Comparison of ENCODE assay signal across 12 cellular contexts in the genomic region with DNA sequence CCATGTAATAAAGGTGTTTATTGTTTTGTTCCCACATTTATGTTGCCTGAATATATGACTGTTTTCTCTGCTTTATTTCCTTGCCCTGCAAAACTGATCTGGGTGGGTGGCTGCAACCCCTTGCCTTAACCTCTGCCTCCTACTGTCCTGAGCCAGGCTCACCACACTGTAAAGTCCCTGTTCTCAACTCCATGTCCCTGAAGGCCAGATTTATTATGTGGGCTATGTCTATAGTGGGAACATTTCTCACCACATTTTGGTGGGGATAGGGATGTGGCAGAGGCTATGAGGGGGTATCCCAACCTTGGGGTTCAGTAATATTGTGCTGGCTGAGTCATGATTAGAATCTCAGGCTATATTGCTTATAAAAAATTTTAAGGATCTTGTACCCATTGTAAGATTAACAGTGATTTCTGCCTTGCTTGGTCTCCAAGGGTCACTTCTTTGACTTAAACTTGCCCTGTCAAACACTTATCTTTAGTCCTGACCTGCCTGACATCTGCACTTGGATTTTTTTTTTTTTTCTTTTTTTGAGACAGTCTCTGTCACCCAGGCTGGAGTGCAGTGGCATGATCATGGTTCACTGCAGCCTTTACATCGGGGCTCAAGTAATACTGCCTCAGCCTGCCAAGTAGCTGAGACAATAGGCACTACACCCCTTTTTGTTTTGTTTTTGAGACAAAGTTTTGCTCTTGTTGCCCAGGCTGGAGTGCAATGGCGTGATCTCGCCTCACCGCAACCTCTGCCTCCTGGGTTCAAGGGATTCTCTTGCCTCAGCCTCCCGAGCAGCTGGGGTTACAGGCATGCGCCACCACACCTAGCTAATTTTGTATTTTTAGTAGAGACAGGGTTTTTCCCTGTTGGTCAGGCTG. TPM values are rescaled to one million over a fixed set of nuclear protein-coding genes. Genes with fewer than 3 reads are reported as not detected.
DNase-seq lines count a peak whose midpoint lies in the region; ATAC-seq, FAIRE-seq and TF ChIP-seq lines count a peak whose summit lies in the region.
"Had no signal": no experiment of that assay in that cellular context is flagged by ENCODE, and none has a peak within 500 bp of the region (broad histone marks: within the 10 kb centered on the region; RNA-seq: fewer than 3 reads in every experiment).

No MANE protein-coding gene starts in this region.

- H3K27me3 Mint-ChIP-seq in CD8-positive, alpha-beta T cell (ENCODE audit: low read depth), result no peaks in the 10 kb centered on the region
- H3K27me3 Mint-ChIP-seq in activated B cell treated with CpG ODN at 0.5 μM for 24 hours (no peaks in the 10 kb centered on the region), endothelial cell (ENCODE audit: unreplicated experiment) (peaks cover 12% of the 10 kb centered on the region)

- no peak overlapping the region for H3K4me3 ChIP-seq in A549
- H3K4me3 ChIP-seq in CD8-positive, alpha-beta T cell (ENCODE audit: low read depth, low read length), result no peak overlapping the region
- H3K4me3 ChIP-seq: right atrium auricular region had no signal

- H3K27ac ChIP-seq in A549, result no peak overlapping the region
- H3K27ac ChIP-seq in CD8-positive, alpha-beta T cell (ENCODE audit: low read depth, low read length), result no peak overlapping the region
- H3K27ac ChIP-seq: right atrium auricular region had no signal

- no peak for FAIRE-seq in A549 (lab: Jason Lieb, UNC)
- FAIRE-seq: islet of Langerhans had no signal

- POLR2A ChIA-PET in A549 (lab: Yijun Ruan, JAX) (interaction anchor here (1.1 to 2.3 kb wide), 2 partner anchors 40 to 57 kb away, joined by 3 to 8 read pairs; no protein-coding TSS in a partner anchor), activated B cell treated with CpG ODN at 0.5 μM for 24 hours (lab: Charles Lee) (interaction anchor here (0.8 to 6.3 kb wide), 10 partner anchors 9 to 561 kb away, joined by 3 to 149 read pairs (median 4); a partner anchor contains a TSS)
- POLR2A ChIA-PET in CD8-positive, alpha-beta T cell (lab: Charles Lee), result interaction anchor here (1.3 kb wide), 1 partner anchor 11 kb away, joined by 3 read pairs; no protein-coding TSS in a partner anchor

- H3K36me3 Mint-ChIP-seq in CD8-positive, alpha-beta T cell, result peaks cover 63% of the 10 kb centered on the region
- H3K36me3 Mint-ChIP-seq in activated B cell treated with CpG ODN at 0.5 μM for 24 hours (ENCODE audit: low read depth) (peaks cover 70% of the 10 kb centered on the region), endothelial cell (ENCODE audit: low read depth, unreplicated experiment) (peaks cover 32% of the 10 kb centered on the region)

- WGBS in A549 (ENCODE audit: missing lambda C conversion rate), result over 99% methylated on average over 6 of the region's 6 CpGs

- no peak for DNase-seq in A549 (ENCODE audit: low read depth in 1 of 2, low spot score in 1 of 2)
- DNase-seq in CD8-positive, alpha-beta T cell, result no peak
- DNase-seq in activated B cell treated with CpG ODN at 0.5 μM for 24 hours, result no peak
- DNase-seq in endothelial cell (ENCODE audit: low spot score), result no peak
- DNase-seq in DMS153 treated with DMSO at 0.1 percent for 48 hours (lab: John Stamatoyannopoulos, UW; ENCODE audit: unreplicated experiment), result no peak
- no peak for DNase-seq in retina

- H3K4me3 Mint-ChIP-seq in CD8-positive, alpha-beta T cell, result no peak overlapping the region
- H3K4me3 Mint-ChIP-seq in activated B cell treated with CpG ODN at 0.5 μM for 24 hours, result peak overlapping the region; percentile 2
- peak overlapping the region; percentile 72 for H3K4me3 Mint-ChIP-seq in endothelial cell (ENCODE audit: unreplicated experiment)

- H3K9me3 Mint-ChIP-seq in CD8-positive, alpha-beta T cell, result no peaks in the 10 kb centered on the region
- no peaks in the 10 kb centered on the region for H3K9me3 Mint-ChIP-seq in activated B cell treated with CpG ODN at 0.5 μM for 24 hours
- H3K9me3 Mint-ChIP-seq in endothelial cell (ENCODE audit: unreplicated experiment), result no peaks in the 10 kb centered on the region

- peaks cover 22% of the 10 kb centered on the region for H3K4me1 ChIP-seq in A549
- H3K4me1 ChIP-seq in CD8-positive, alpha-beta T cell (ENCODE audit: insufficient read depth, low read length), result peaks cover 35% of the 10 kb centered on the region

- peaks cover 48% of the 10 kb centered on the region for H3K4me1 Mint-ChIP-seq in CD8-positive, alpha-beta T cell (ENCODE audit: low read depth)
- peaks cover 51% of the 10 kb centered on the region for H3K4me1 Mint-ChIP-seq in activated B cell treated with CpG ODN at 0.5 μM for 24 hours
- H3K4me1 Mint-ChIP-seq in endothelial cell (ENCODE audit: unreplicated experiment), result peaks cover 22% of the 10 kb centered on the region

- no peak for TF ChIP-seq RAD21 in A549 (conservative IDR thresholded peaks at IDR 0.05 in 1 of 2, IDR thresholded peaks at IDR 0.05 in 1 of 2)

- no peak for TF ChIP-seq EP300 in A549 (IDR thresholded peaks at IDR 0.05)

- TF ChIP-seq CTCF in A549 (IDR thresholded peaks at IDR 0.05) (no peak), activated B cell treated with CpG ODN at 0.5 μM for 24 hours (IDR thresholded peaks at IDR 0.05) (no peak), endothelial cell (IDR thresholded peaks at IDR 0.05; ENCODE audit: unreplicated experiment) (no peak)
- TF ChIP-seq CTCF in CD8-positive, alpha-beta T cell (IDR thresholded peaks at IDR 0.05), result no peak

- peaks cover 29% of the 10 kb centered on the region for H3K36me3 ChIP-seq in CD8-positive, alpha-beta T cell (ENCODE audit: insufficient read depth, low read length)

- TF ChIP-seq POLR2A in A549 (IDR thresholded peaks at IDR 0.05; ENCODE audit: low read length), result no peak

- no peaks in the 10 kb centered on the region for H3K27me3 ChIP-seq in CD8-positive, alpha-beta T cell (ENCODE audit: insufficient read depth, low read length)
- H3K27me3 ChIP-seq: right atrium auricular region had no signal

- peak overlapping the region; percentile 30 for H3K27ac Mint-ChIP-seq in CD8-positive, alpha-beta T cell
- H3K27ac Mint-ChIP-seq in activated B cell treated with CpG ODN at 0.5 μM for 24 hours, result no peak overlapping the region
- H3K27ac Mint-ChIP-seq in endothelial cell (ENCODE audit: unreplicated experiment), result no peak overlapping the region

- ATAC-seq in A549 (no peak), activated B cell treated with CpG ODN at 0.5 μM for 24 hours (ENCODE audit: low read depth) (no peak), HG03520 (IDR thresholded peaks at IDR 0.05; ENCODE audit: unreplicated experiment) (no peak), GM19395 (IDR thresholded peaks at IDR 0.05; ENCODE audit: unreplicated experiment) (no peak)
- ATAC-seq in CD8-positive, alpha-beta T cell, result no peak

- CTCF ChIA-PET in A549 (lab: Yijun Ruan, JAX), result no interaction called here
- CTCF ChIA-PET in CD8-positive, alpha-beta T cell (lab: Charles Lee), result interaction anchor here (0.7 to 1.3 kb wide), 4 partner anchors 14 to 521 kb away, joined by 3 to 4 read pairs (median 3); no protein-coding TSS in a partner anchor
- CTCF ChIA-PET in activated B cell treated with CpG ODN at 0.5 μM for 24 hours (lab: Charles Lee), result interaction anchor here (1.0 kb wide), 1 partner anchor 47 kb away, joined by 3 read pairs; no protein-coding TSS in a partner anchor

- H3K9me3 ChIP-seq in A549, result no peaks in the 10 kb centered on the region
- no peaks in the 10 kb centered on the region for H3K9me3 ChIP-seq in CD8-positive, alpha-beta T cell (ENCODE audit: low read length)
- H3K9me3 ChIP-seq: right atrium auricular region had no signal

- peak overlapping the region; percentile 91 for H3K4me2 ChIP-seq in A549

- intact Hi-C loops in CD8-positive, alpha-beta T cell (cut with DNase I, micrococcal nuclease), result loop anchor here in 1 of 2 experiments (5.0 kb wide), 2 partner anchors 563 to 908 kb away; a partner anchor contains a TSS
- intact Hi-C loops in activated B cell treated with CpG ODN at 0.5 μM for 24 hours (cut with micrococcal nuclease), result no loop called here

RNA-seq across cellular contexts. Expression of a gene that starts 3.6 kb away (rescaled TPM):
- polyA plus RNA-seq in A549 (2011; rRNA removed) (1,515 and 1,820 TPM in 2 replicates), A549 (2017; fragmentation: RNase III; extraction: RNeasy Plus Mini Kit Qiagen cat#74134 plus additional on column Dnase treatment) (1,575 to 1,608 TPM (median 1,577 TPM) in 3 replicates)
- polyA plus RNA-seq in A549 (2012; cell fraction: cytosol; rRNA removed), result 1,474 and 1,759 TPM in 2 replicates
- polyA plus RNA-seq in A549 (2012; cell fraction: nucleus; rRNA removed), result 676 and 747 TPM in 2 replicates
- polyA minus RNA-seq in A549 (2011; rRNA and poly(A)+ RNA removed), result 365 and 468 TPM in 2 replicates
- 1,000 to 10,000 TPM; 3,381 to 3,465 TPM for total RNA-seq in CD8-positive, alpha-beta T cell
- total RNA-seq in activated B cell treated with CpG ODN at 0.5 μM for 24 hours (3,767 and 4,240 TPM in 2 replicates), endothelial cell (ENCODE audit: unreplicated experiment) (1,789 TPM)

RNA-seq across cellular contexts. Expression of a gene that starts 9.0 kb away (rescaled TPM):
- polyA plus RNA-seq in A549 (2011; rRNA removed), result 0.04 and 0.09 TPM in 2 replicates
- polyA plus RNA-seq in A549 (2012; cell fraction: cytosol; rRNA removed), result 0.05 TPM in 2 replicates
- polyA plus RNA-seq in A549 (2012; cell fraction: nucleus; rRNA removed), result 0.27 and 0.30 TPM in 2 replicates
- polyA plus RNA-seq in A549 (2017; fragmentation: RNase III; extraction: RNeasy Plus Mini Kit Qiagen cat#74134 plus additional on column Dnase treatment), result 0.07 to 0.08 TPM in 2 of 3 replicates, not detected in the other
- 0.25 TPM in 1 of 2 replicates, not detected in the other for polyA minus RNA-seq in A549 (2011; rRNA and poly(A)+ RNA removed)
- 1 to 10 TPM; 1.4 to 1.5 TPM for total RNA-seq in CD8-positive, alpha-beta T cell
- total RNA-seq in activated B cell treated with CpG ODN at 0.5 μM for 24 hours, result 0.49 and 0.62 TPM in 2 replicates
- total RNA-seq in endothelial cell (ENCODE audit: unreplicated experiment), result 0.18 TPM
- total RNA-seq: fibroblast of villous mesenchyme, right atrium auricular region had no signal

RNA-seq across cellular contexts. Expression of a gene that starts 21.2 kb away (rescaled TPM):
- polyA plus RNA-seq in A549 (2011; rRNA removed), result 12.6 and 16.0 TPM in 2 replicates
- polyA plus RNA-seq in A549 (2012; cell fraction: cytosol; rRNA removed), result 20.0 and 21.0 TPM in 2 replicates
- 109 and 111 TPM in 2 replicates for polyA plus RNA-seq in A549 (2012; cell fraction: nucleus; rRNA removed)
- 10.9 to 11.6 TPM (median 11.2 TPM) in 3 replicates for polyA plus RNA-seq in A549 (2017; fragmentation: RNase III; extraction: RNeasy Plus Mini Kit Qiagen cat#74134 plus additional on column Dnase treatment)
- 19.7 and 20.1 TPM in 2 replicates for polyA minus RNA-seq in A549 (2011; rRNA and poly(A)+ RNA removed)
- 100 to 1,000 TPM; 568 to 599 TPM for total RNA-seq in CD8-positive, alpha-beta T cell
- total RNA-seq in activated B cell treated with CpG ODN at 0.5 μM for 24 hours, result 63.0 and 82.0 TPM in 2 replicates
- 17.2 TPM for total RNA-seq in endothelial cell (ENCODE audit: unreplicated experiment)

RNA-seq across cellular contexts. Expression of a gene that starts 28.2 kb away (rescaled TPM):
- 0.21 TPM in 1 of 2 replicates, not detected in the other for polyA plus RNA-seq in A549 (2011; rRNA removed)
- 0.48 and 0.92 TPM in 2 replicates for polyA plus RNA-seq in A549 (2012; cell fraction: cytosol; rRNA removed)
- 0.70 and 0.84 TPM in 2 replicates for polyA plus RNA-seq in A549 (2012; cell fraction: nucleus; rRNA removed)
- 0.12 to 0.18 TPM in 2 of 3 replicates, not detected in the other for polyA plus RNA-seq in A549 (2017; fragmentation: RNase III; extraction: RNeasy Plus Mini Kit Qiagen cat#74134 plus additional on column Dnase treatment)
- not detected in 2 replicates for polyA minus RNA-seq in A549 (2011; rRNA and poly(A)+ RNA removed)
- 1 to 10 TPM; 2.2 to 2.5 TPM for total RNA-seq in CD8-positive, alpha-beta T cell
- not detected in 2 replicates for total RNA-seq in activated B cell treated with CpG ODN at 0.5 μM for 24 hours
- total RNA-seq in endothelial cell (ENCODE audit: unreplicated experiment), result 1.4 TPM
- total RNA-seq: fibroblast of villous mesenchyme, myocyte had no signal

RNA-seq across cellular contexts. Expression of a gene that starts 29.4 kb away (rescaled TPM):
- polyA plus RNA-seq in A549 (2011; rRNA removed), result 4.2 and 4.7 TPM in 2 replicates
- 3.9 and 4.5 TPM in 2 replicates for polyA plus RNA-seq in A549 (2012; cell fraction: cytosol; rRNA removed)
- polyA plus RNA-seq in A549 (2012; cell fraction: nucleus; rRNA removed), result 28.1 and 33.9 TPM in 2 replicates
- polyA plus RNA-seq in A549 (2017; fragmentation: RNase III; extraction: RNeasy Plus Mini Kit Qiagen cat#74134 plus additional on column Dnase treatment), result 4.5 to 8.9 TPM (median 7.4 TPM) in 3 replicates
- polyA minus RNA-seq in A549 (2011; rRNA and poly(A)+ RNA removed), result 3.5 and 4.6 TPM in 2 replicates
- 10 to 100 TPM; 24.9 to 27.5 TPM for total RNA-seq in CD8-positive, alpha-beta T cell
- 25.8 and 27.6 TPM in 2 replicates for total RNA-seq in activated B cell treated with CpG ODN at 0.5 μM for 24 hours
- 10.4 TPM for total RNA-seq in endothelial cell (ENCODE audit: unreplicated experiment)
